In genomic region chr20:14576478-14576877, GRCh38 we compare ENCODE assay signal across 15 cellular contexts.
"Had no signal": no experiment of that assay in that cellular context is flagged by ENCODE, and none has a peak within 500 bp of the region (broad histone marks: within the 10 kb centered on the region; RNA-seq: fewer than 3 reads in every experiment).

No MANE protein-coding gene starts in this region.

- H3K36me3 Mint-ChIP-seq: immature natural killer cell; naive thymus-derived CD4-positive, alpha-beta T cell; stimulated activated effector memory CD8-positive, alpha-beta T cell treated with anti-CD3 and anti-CD28 coated beads, Interleukin-12 subunit alpha, Interleukin-12 subunit beta, amount 100 ng/mL, for 72 hours had no signal

- H3K4me3 Mint-ChIP-seq: immature natural killer cell; naive thymus-derived CD4-positive, alpha-beta T cell; nephron progenitor cell; stimulated activated effector memory CD8-positive, alpha-beta T cell treated with anti-CD3 and anti-CD28 coated beads, Interleukin-12 subunit alpha, Interleukin-12 subunit beta, amount 100 ng/mL, for 72 hours; stimulated activated naive CD8-positive, alpha-beta T cell treated with anti-CD3 and anti-CD28 coated beads, Interleukin-15, Interleukin-2, amounts not matched to agents 100 ng/mL and 50 ng/mL, for 24 hours had no signal

- H3K27me3 ChIP-seq: foreskin keratinocyte, right atrium auricular region, tibial artery, upper lobe of left lung, uterus had no signal

- H3K9me3 ChIP-seq: left ventricle myocardium inferior, right atrium auricular region, tibial artery, upper lobe of left lung, uterus had no signal

- H3K4me1 Mint-ChIP-seq: immature natural killer cell; naive thymus-derived CD4-positive, alpha-beta T cell; stimulated activated effector memory CD8-positive, alpha-beta T cell treated with anti-CD3 and anti-CD28 coated beads, Interleukin-12 subunit alpha, Interleukin-12 subunit beta, amount 100 ng/mL, for 72 hours had no signal

- H3K27ac Mint-ChIP-seq: immature natural killer cell; naive thymus-derived CD4-positive, alpha-beta T cell; nephron progenitor cell; stimulated activated effector memory CD8-positive, alpha-beta T cell treated with anti-CD3 and anti-CD28 coated beads, Interleukin-12 subunit alpha, Interleukin-12 subunit beta, amount 100 ng/mL, for 72 hours; stimulated activated naive CD8-positive, alpha-beta T cell treated with anti-CD3 and anti-CD28 coated beads, Interleukin-15, Interleukin-2, amounts not matched to agents 100 ng/mL and 50 ng/mL, for 24 hours had no signal

- H3K27ac ChIP-seq: foreskin keratinocyte, left ventricle myocardium inferior, right atrium auricular region, tibial artery, upper lobe of left lung, uterus had no signal

- ATAC-seq: foreskin keratinocyte; naive thymus-derived CD4-positive, alpha-beta T cell; stimulated activated effector memory CD8-positive, alpha-beta T cell treated with anti-CD3 and anti-CD28 coated beads, Interleukin-12 subunit alpha, Interleukin-12 subunit beta, amount 100 ng/mL, for 72 hours had no signal

- H3K4me3 ChIP-seq: left ventricle myocardium inferior, lung, right atrium auricular region, tibial artery, upper lobe of left lung, uterus had no signal

- H3K4me1 ChIP-seq: foreskin keratinocyte, left ventricle myocardium inferior, right atrium auricular region, tibial artery, upper lobe of left lung, uterus had no signal

- DNase-seq: dermis blood vessel endothelial cell; foreskin keratinocyte; immature natural killer cell; left ventricle myocardium inferior; naive thymus-derived CD4-positive, alpha-beta T cell; nephron progenitor cell; stimulated activated CD4-positive, alpha-beta T cell treated with anti-CD3 and anti-CD28 coated beads, Interleukin-4, amount 100 ng/mL, for 1 hour; stimulated activated CD8-positive, alpha-beta memory T cell treated with anti-CD3 and anti-CD28 coated beads, Interleukin-4, amount 100 ng/mL, for 48 hours; tibial artery; upper lobe of left lung; uterus had no signal

- H3K27me3 Mint-ChIP-seq: naive thymus-derived CD4-positive, alpha-beta T cell; stimulated activated naive CD8-positive, alpha-beta T cell treated with anti-CD3 and anti-CD28 coated beads, Interleukin-15, Interleukin-2, amounts not matched to agents 100 ng/mL and 50 ng/mL, for 24 hours had no signal

- H3K9me3 Mint-ChIP-seq: nephron progenitor cell had no signal

- H3K36me3 ChIP-seq: left ventricle myocardium inferior, right atrium auricular region, tibial artery, upper lobe of left lung, uterus had no signal
